ENCODE assay signal across 36 cellular contexts in genomic region chr19:9995999-9996398, GRCh38. TPM values are rescaled to one million over a fixed set of nuclear protein-coding genes. Genes with fewer than 3 reads are reported as not detected.
"Had no signal": no experiment of that assay in that cellular context is flagged by ENCODE, and none has a peak within 500 bp of the region (broad histone marks: within the 10 kb centered on the region; RNA-seq: fewer than 3 reads in every experiment).

No MANE protein-coding gene starts in this region.

- H3K4me3 Mint-ChIP-seq: activated B cell treated with CpG ODN at 0.5 μM for 24 hours; activated CD8-positive, alpha-beta T cell treated with anti-CD3 and anti-CD28 coated beads for 36 hours; activated naive CD8-positive, alpha-beta T cell; activated T-cell treated with anti-CD3 and anti-CD28 coated beads, Interleukin-2, amount 50 U/mL, for 4 hours; activated T-helper 17 cell treated with anti-CD3 and anti-CD28 coated beads, Interleukin-2, amount 50 U/mL, for 72 hours; central memory CD8-positive, alpha-beta T cell; dendritic cell treated with granulocyte-macrophage colony-stimulating factor and Interleukin-4, amounts not matched to agents 40 ng/mL and 50 ng/mL, for 4 days; endodermal cell; T-helper 1 cell treated with Interleukin-12 subunit alpha and Interleukin-12 subunit beta and Interleukin-4 antibody, amounts not matched to agents 30 μg/mL and 1 μg/mL, for 36 hours; T-helper 2 cell treated with Interferon-gamma antibody and Interleukin-4, amounts not matched to agents 5 μg/mL and 100 μg/mL, for 36 hours had no signal

- H3K27ac Mint-ChIP-seq: activated B cell treated with CpG ODN at 0.5 μM for 24 hours; activated CD8-positive, alpha-beta T cell treated with anti-CD3 and anti-CD28 coated beads for 36 hours; activated naive CD8-positive, alpha-beta T cell; dendritic cell treated with granulocyte-macrophage colony-stimulating factor and Interleukin-4, amounts not matched to agents 40 ng/mL and 50 ng/mL, for 4 days; endodermal cell; T-helper 1 cell treated with Interleukin-12 subunit alpha and Interleukin-12 subunit beta and Interleukin-4 antibody, amounts not matched to agents 30 μg/mL and 1 μg/mL, for 36 hours; T-helper 2 cell treated with Interferon-gamma antibody and Interleukin-4, amounts not matched to agents 5 μg/mL and 100 μg/mL, for 36 hours had no signal

- H3K27ac ChIP-seq: brain microvascular endothelial cell, coronary artery, esophagus muscularis mucosa, foreskin keratinocyte, gastrocnemius medialis, heart left ventricle, WERI-Rb-1 had no signal

- H3K36me3 Mint-ChIP-seq: activated naive CD8-positive, alpha-beta T cell had no signal

- H3K27me3 ChIP-seq: brain microvascular endothelial cell, foreskin keratinocyte, gastrocnemius medialis had no signal

- H3K27me3 Mint-ChIP-seq: activated T-helper 17 cell treated with anti-CD3 and anti-CD28 coated beads, Interleukin-2, amount 50 U/mL, for 72 hours had no signal

- H3K9me3 ChIP-seq: esophagus muscularis mucosa, gastrocnemius medialis, heart left ventricle had no signal

- ATAC-seq: activated CD4-positive, CD25-positive, alpha-beta regulatory T cell treated with anti-CD3 and anti-CD28 coated beads, Interleukin-2, amount 50 U/mL, for 24 hours; activated CD8-positive, alpha-beta T cell treated with anti-CD3 and anti-CD28 coated beads for 36 hours; activated T-cell treated with anti-CD3 and anti-CD28 coated beads, Interleukin-2, amount 50 U/mL, for 4 hours; activated T-helper 17 cell treated with anti-CD3 and anti-CD28 coated beads, Interleukin-2, amount 50 U/mL, for 72 hours; foreskin keratinocyte; gastrocnemius medialis; heart left ventricle had no signal

- FAIRE-seq: astrocyte, bronchial epithelial cell had no signal

- H3K9me3 Mint-ChIP-seq: activated B cell treated with CpG ODN at 0.5 μM for 24 hours; activated CD8-positive, alpha-beta T cell treated with anti-CD3 and anti-CD28 coated beads for 36 hours; activated T-cell treated with anti-CD3 and anti-CD28 coated beads, Interleukin-2, amount 50 U/mL, for 4 hours; activated T-helper 17 cell treated with anti-CD3 and anti-CD28 coated beads, Interleukin-2, amount 50 U/mL, for 72 hours; central memory CD8-positive, alpha-beta T cell; dendritic cell treated with granulocyte-macrophage colony-stimulating factor and Interleukin-4, amounts not matched to agents 40 ng/mL and 50 ng/mL, for 4 days; endodermal cell; T-helper 1 cell treated with Interleukin-12 subunit alpha and Interleukin-12 subunit beta and Interleukin-4 antibody, amounts not matched to agents 30 μg/mL and 1 μg/mL, for 36 hours; T-helper 2 cell treated with Interferon-gamma antibody and Interleukin-4, amounts not matched to agents 5 μg/mL and 100 μg/mL, for 36 hours had no signal

- DNase-seq: activated B cell treated with CpG ODN at 0.5 μM for 24 hours; activated CD4-positive, alpha-beta T cell treated with anti-CD3 and anti-CD28 coated beads for 48 hours; activated CD4-positive, alpha-beta T cell treated with anti-CD3 and anti-CD28 coated beads, Interleukin-2, amount 50 U/mL, for 1 hour; activated CD4-positive, alpha-beta T cell treated with anti-CD3 and anti-CD28 coated beads, Interleukin-2, amount 50 U/mL, for 48 hours; activated CD8-positive, alpha-beta memory T cell treated with anti-CD3 and anti-CD28 coated beads for 24 hours; activated CD8-positive, alpha-beta T cell treated with anti-CD3 and anti-CD28 coated beads for 36 hours; activated effector memory CD4-positive, alpha-beta T cell treated with Interleukin-2 at 50 U/mL for 16 hours; activated gamma-delta T cell treated with Interleukin-2 at 50 U/mL for 16 hours; activated naive CD4-positive, alpha-beta T cell treated with anti-CD3 and anti-CD28 coated beads, Interleukin-2, amount 50 U/mL, for 16 hours; activated naive CD4-positive, alpha-beta T cell treated with Interleukin-2 at 50 U/mL for 16 hours; activated T-cell treated with anti-CD3 and anti-CD28 coated beads, Interleukin-2, amount 50 U/mL, for 4 hours; amniotic stem cell; brain microvascular endothelial cell; effector memory CD4-positive, alpha-beta T cell; endodermal cell; erythroblast; foreskin keratinocyte; gastrocnemius medialis; glutamatergic neuron; T1000; WERI-Rb-1 had no signal

- H3K4me1 Mint-ChIP-seq: central memory CD8-positive, alpha-beta T cell had no signal

- H3K4me1 ChIP-seq: gastrocnemius medialis had no signal

RNA-seq across cellular contexts. Expression of gene COL5A3, which starts 14.3 kb away (rescaled TPM):
- total RNA-seq: activated B cell treated with CpG ODN at 0.5 μM for 24 hours had no signal

RNA-seq across cellular contexts. Expression of gene RDH8, which starts 17.3 kb away (rescaled TPM):
- total RNA-seq: activated B cell treated with CpG ODN at 0.5 μM for 24 hours; activated CD8-positive, alpha-beta T cell treated with anti-CD3 and anti-CD28 coated beads for 36 hours; activated T-cell treated with anti-CD3 and anti-CD28 coated beads, Interleukin-2, amount 50 U/mL, for 4 hours; astrocyte; bronchial epithelial cell; cardiac septum; cerebellum; dorsolateral prefrontal cortex; endodermal cell; esophagus muscularis mucosa; foreskin keratinocyte; gastrocnemius medialis; heart left ventricle had no signal

RNA-seq across cellular contexts. Expression of gene OLFM2, which starts 59.7 kb away (rescaled TPM):
- total RNA-seq: activated B cell treated with CpG ODN at 0.5 μM for 24 hours had no signal
